Comparison of ENCODE assay signal across 9 cellular contexts in the genomic region with DNA sequence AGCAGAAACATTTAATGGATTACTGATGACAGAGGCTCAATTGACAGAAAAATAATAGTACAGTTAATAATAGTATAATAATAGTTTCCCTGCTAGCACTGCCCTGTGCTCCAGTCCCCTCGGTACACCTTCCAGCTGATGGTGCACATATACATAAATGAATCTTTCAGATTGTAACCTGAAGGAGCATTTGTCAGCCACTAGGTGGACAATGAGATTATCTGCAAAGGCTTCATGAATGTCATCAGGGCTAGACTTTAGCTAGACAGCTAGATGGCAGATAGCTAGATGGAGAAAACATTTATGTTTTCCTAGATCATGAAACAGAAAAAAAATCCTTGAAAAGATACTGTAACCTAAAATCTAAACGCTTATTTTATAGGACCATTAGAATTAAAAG.
DNase-seq lines count a peak whose midpoint lies in the region; TF ChIP-seq lines count a peak whose summit lies in the region.
"Had no signal": no experiment of that assay in that cellular context is flagged by ENCODE, and none has a peak within 500 bp of the region (broad histone marks: within the 10 kb centered on the region; RNA-seq: fewer than 3 reads in every experiment).

No MANE protein-coding gene starts in this region.

- no peak overlapping the region for H2AFZ ChIP-seq in MM.1S (ENCODE audit: low read length)

- H4K20me1 ChIP-seq in MM.1S (ENCODE audit: insufficient read depth, low read length) = no peaks in the 10 kb centered on the region

- no peaks in the 10 kb centered on the region; the same call in 1 of the 2 replicates for H3F3A ChIP-seq in MM.1S (ENCODE audit: insufficient read depth, low read length)

- peak; percentile 1 for DNase-seq in NCI-H146 (lab: John Stamatoyannopoulos, UW)
- no peak for DNase-seq in NCI-H146 treated with DMSO at 0.1 percent for 48 hours (lab: John Stamatoyannopoulos, UW; ENCODE audit: unreplicated experiment)
- DNase-seq in HCEC 1CT = peak; percentile 39
- peak; percentile 69 for DNase-seq in MM.1S
- DNase-seq in glomerular visceral epithelial cell (ENCODE audit: extremely low spot score) = peak; percentile 16
- DNase-seq in activated gamma-delta T cell treated with Interleukin-2 at 50 U/mL for 16 hours = no peak
- DNase-seq in activated CD4-positive, alpha-beta T cell treated with anti-CD3 and anti-CD28 coated beads for 48 hours = no peak
- no peak for DNase-seq in activated CD4-positive, alpha-beta T cell treated with anti-CD3 and anti-CD28 coated beads for 4 hours
- DNase-seq: activated B cell treated with CpG ODN at 0.5 μM for 24 hours had no signal

- no peaks in the 10 kb centered on the region for H3K36me3 ChIP-seq in MM.1S (replicated peaks; ENCODE audit: insufficient read depth, low read length)

- no peaks in the 10 kb centered on the region for H3K79me2 ChIP-seq in MM.1S (ENCODE audit: low read length)

- no peak overlapping the region for H3K4me3 ChIP-seq in MM.1S (ENCODE audit: low read length)

- no peak overlapping the region for H3K4me2 ChIP-seq in MM.1S (ENCODE audit: low read depth, low read length)

- no peaks in the 10 kb centered on the region; the same call in 1 of the 2 replicates for H3K9me3 ChIP-seq in MM.1S (replicated peaks; ENCODE audit: insufficient read depth, low read length)

- H3K9ac ChIP-seq in MM.1S (ENCODE audit: low read length) = no peak overlapping the region

- no peaks in the 10 kb centered on the region for H3K27me3 ChIP-seq in MM.1S (replicated peaks; ENCODE audit: insufficient read depth, low read length)

- H3K4me1 ChIP-seq in MM.1S (ENCODE audit: low read length) = no peaks in the 10 kb centered on the region

- no peak overlapping the region for H3K27ac ChIP-seq in MM.1S (ENCODE audit: low read length)

- TF ChIP-seq CTCF in MM.1S (IDR thresholded peaks at IDR 0.05; ENCODE audit: low read length) = peak; percentile 68

- H3K9me2 ChIP-seq in MM.1S (replicated peaks; ENCODE audit: insufficient read depth, low read length) = no peaks in the 10 kb centered on the region

Comparison
In these comparisons a context has a peak if more than half of its experiments do, and no peak if none do; other contexts are left out.
1. DNase-seq: peak in NCI-H146 (single experiment), HCEC 1CT (single experiment), MM.1S (single experiment) and glomerular visceral epithelial cell (single experiment); none in NCI-H146 treated with DMSO at 0.1 percent for 48 hours (single experiment), activated gamma-delta T cell treated with Interleukin-2 at 50 U/mL for 16 hours (single experiment), activated CD4-positive, alpha-beta T cell treated with anti-CD3 and anti-CD28 coated beads for 48 hours (single experiment) and activated CD4-positive, alpha-beta T cell treated with anti-CD3 and anti-CD28 coated beads for 4 hours (0 of 2).